Comparison of ENCODE assay signal across 8 cellular contexts in genomic region chr2:111897630-111897923, GRCh38.
A peak's percentile ranks its signal among the peaks of the same experiment; 100 is the strongest.
DNase-seq lines count a peak whose midpoint lies in the region; TF ChIP-seq lines count a peak whose summit lies in the region.

No MANE protein-coding gene starts in this region.

- H3K36me3 Mint-ChIP-seq in nephron progenitor cell (ENCODE audit: low read depth), result no peaks in the 10 kb centered on the region

- peak overlapping the region; percentile 44 for H3K27ac ChIP-seq in C4-2B
- H3K27ac ChIP-seq in HL-60 (replicated peaks), result no peak overlapping the region
- peak overlapping the region; percentile 83 for H3K27ac ChIP-seq in cingulate gyrus (ENCODE audit: low read depth, low read length)

- H3K4me1 Mint-ChIP-seq in nephron progenitor cell, result peaks cover 21% of the 10 kb centered on the region

- H3K27me3 Mint-ChIP-seq in nephron progenitor cell (ENCODE audit: low read depth, poor library complexity), result peaks cover 34% of the 10 kb centered on the region

- peak overlapping the region; percentile 91 for H3K4me3 Mint-ChIP-seq in nephron progenitor cell

- DNase-seq in HL-60 (ENCODE audit: low read depth in 1 of 2, low spot score in 1 of 2) (no peak), nephron progenitor cell (no peak), HUDEP-2 (lab: John Stamatoyannopoulos, UW; ENCODE audit: unreplicated experiment in 76 of 76) (no peak), DMS 273 (lab: John Stamatoyannopoulos, UW; ENCODE audit: unreplicated experiment) (no peak), COLO668 (lab: John Stamatoyannopoulos, UW; ENCODE audit: unreplicated experiment) (no peak), T1000 (lab: John Stamatoyannopoulos, UW) (no peak)

- TF ChIP-seq CTCF in C4-2B (conservative IDR thresholded peaks at IDR 0.05), result no peak
- no peak for TF ChIP-seq CTCF in HL-60 (IDR thresholded peaks at IDR 0.05; ENCODE audit: insufficient read depth, low read length)
- TF ChIP-seq CTCF in nephron progenitor cell (IDR thresholded peaks at IDR 0.05), result no peak

- no peak overlapping the region for H3K27ac Mint-ChIP-seq in nephron progenitor cell

- peaks cover 23% of the 10 kb centered on the region for H3K27me3 ChIP-seq in HL-60 (ENCODE audit: insufficient read depth, poor library complexity, severe bottlenecking)

- H3K9me3 Mint-ChIP-seq in nephron progenitor cell, result no peaks in the 10 kb centered on the region

- H3K4me3 ChIP-seq in HL-60 (replicated peaks; ENCODE audit: insufficient read depth, low read length), result peak overlapping the region; percentile 59
